ENCODE assay signal across 19 cellular contexts in genomic region chr4:156169861-156170260, GRCh38.
DNase-seq lines count a peak whose midpoint lies in the region; ATAC-seq and TF ChIP-seq lines count a peak whose summit lies in the region.
"Had no signal": no experiment of that assay in that cellular context is flagged by ENCODE, and none has a peak within 500 bp of the region (broad histone marks: within the 10 kb centered on the region; RNA-seq: fewer than 3 reads in every experiment).

No MANE protein-coding gene starts in this region.

- no peak overlapping the region for H3K27ac Mint-ChIP-seq in GM23338
- peak overlapping the region; percentile 92 for H3K27ac Mint-ChIP-seq in mesothelial cell of epicardium
- H3K27ac Mint-ChIP-seq: activated naive CD8-positive, alpha-beta T cell treated with anti-CD3 and anti-CD28 coated beads, Interleukin-2, amount 50 U/mL, for 24 hours; dendritic cell treated with granulocyte-macrophage colony-stimulating factor and Interleukin-4, amounts not matched to agents 40 ng/mL and 50 ng/mL, for 4 days had no signal

- no peaks in the 10 kb centered on the region for H3K9me3 Mint-ChIP-seq in GM23338
- peaks cover 20% of the 10 kb centered on the region for H3K9me3 Mint-ChIP-seq in mesothelial cell of epicardium
- H3K9me3 Mint-ChIP-seq: activated naive CD8-positive, alpha-beta T cell treated with anti-CD3 and anti-CD28 coated beads, Interleukin-2, amount 50 U/mL, for 24 hours; dendritic cell treated with granulocyte-macrophage colony-stimulating factor and Interleukin-4, amounts not matched to agents 40 ng/mL and 50 ng/mL, for 4 days had no signal

- H3K9me3 ChIP-seq in prostate gland = no peaks in the 10 kb centered on the region
- H3K9me3 ChIP-seq: gastroesophageal sphincter, ovary had no signal

- no peaks in the 10 kb centered on the region for H3K27me3 ChIP-seq in GM23338 (ENCODE audit: insufficient read depth)
- no peaks in the 10 kb centered on the region for H3K27me3 ChIP-seq in prostate gland (replicated peaks; ENCODE audit: insufficient read depth)
- H3K27me3 ChIP-seq: gastroesophageal sphincter, ovary had no signal

- H3K79me2 ChIP-seq in GM23338 (replicated peaks; ENCODE audit: insufficient read depth) = no peaks in the 10 kb centered on the region

- no peaks in the 10 kb centered on the region for H4K20me1 ChIP-seq in GM23338 (replicated peaks; ENCODE audit: insufficient read depth)

- H3K4me3 Mint-ChIP-seq in GM23338 = no peak overlapping the region
- no peak overlapping the region for H3K4me3 Mint-ChIP-seq in mesothelial cell of epicardium
- H3K4me3 Mint-ChIP-seq: activated naive CD8-positive, alpha-beta T cell treated with anti-CD3 and anti-CD28 coated beads, Interleukin-2, amount 50 U/mL, for 24 hours; dendritic cell treated with granulocyte-macrophage colony-stimulating factor and Interleukin-4, amounts not matched to agents 40 ng/mL and 50 ng/mL, for 4 days had no signal

- H3K27ac ChIP-seq in GM23338 (ENCODE audit: low read depth) (no peak overlapping the region), angular gyrus (ENCODE audit: low read depth, low read length) (peak overlapping the region; percentile 37), prostate gland (no peak overlapping the region)
- H3K27ac ChIP-seq: epithelial cell of prostate, gastroesophageal sphincter, ovary had no signal

- H3K9me2 ChIP-seq in GM23338 (ENCODE audit: insufficient read depth) = no peaks in the 10 kb centered on the region

- H3K36me3 Mint-ChIP-seq in GM23338 (ENCODE audit: low read depth) (no peaks in the 10 kb centered on the region), mesothelial cell of epicardium (peaks cover 9% of the 10 kb centered on the region)

- intact Hi-C loops in prostate gland (cut with DNase I) = no loop called here

- ATAC-seq in GM23338 (peak; percentile 45), GM19351 (IDR thresholded peaks at IDR 0.05; ENCODE audit: unreplicated experiment) (no peak)
- ATAC-seq: activated naive CD8-positive, alpha-beta T cell treated with anti-CD3 and anti-CD28 coated beads, Interleukin-2, amount 50 U/mL, for 24 hours; left lobe of liver had no signal

- H3K4me1 ChIP-seq in GM23338 (ENCODE audit: insufficient read depth) (peaks cover 12% of the 10 kb centered on the region; the same call in 1 of the 2 replicates), prostate gland (replicated peaks) (no peaks in the 10 kb centered on the region)
- H3K4me1 ChIP-seq: gastroesophageal sphincter had no signal

- DNase-seq in AG20443 (ENCODE audit: low spot score) (peak; percentile 9), GM23338 (ENCODE audit: low spot score) (peak; percentile 22), mesothelial cell of epicardium (ENCODE audit: low spot score in 2 of 2, unreplicated experiment in 2 of 2) (no peak), prostate gland (ENCODE audit: low spot score) (no peak), GDM1 (lab: John Stamatoyannopoulos, UW) (no peak)
- DNase-seq: activated naive CD8-positive, alpha-beta T cell treated with anti-CD3 and anti-CD28 coated beads, Interleukin-2, amount 50 U/mL, for 24 hours; AML-193; Calu3; Kasumi-1; NCI-H1436 treated with DMSO at 0.1 percent for 48 hours; Right ventricle myocardium superior; T-helper 2 cell had no signal

- TF ChIP-seq CTCF in GM23338 (conservative IDR thresholded peaks at IDR 0.05; ENCODE audit: low read depth in 2 of 2) (peak in 1 of 2 experiments; percentile 23; a peak in 1 of 4 replicates), mesothelial cell of epicardium (IDR thresholded peaks at IDR 0.05; ENCODE audit: unreplicated experiment) (no peak), prostate gland (IDR thresholded peaks at IDR 0.05) (no peak)

- H3K4me1 Mint-ChIP-seq in GM23338 = peaks cover 11% of the 10 kb centered on the region
- peaks cover 22% of the 10 kb centered on the region for H3K4me1 Mint-ChIP-seq in mesothelial cell of epicardium
- H3K4me1 Mint-ChIP-seq: activated naive CD8-positive, alpha-beta T cell treated with anti-CD3 and anti-CD28 coated beads, Interleukin-2, amount 50 U/mL, for 24 hours had no signal

- H3K27me3 Mint-ChIP-seq in GM23338 (ENCODE audit: insufficient read depth, low read depth, poor library complexity) (peaks cover 3% of the 10 kb centered on the region), mesothelial cell of epicardium (ENCODE audit: low read depth) (no peaks in the 10 kb centered on the region)
- H3K27me3 Mint-ChIP-seq: activated naive CD8-positive, alpha-beta T cell treated with anti-CD3 and anti-CD28 coated beads, Interleukin-2, amount 50 U/mL, for 24 hours; dendritic cell treated with granulocyte-macrophage colony-stimulating factor and Interleukin-4, amounts not matched to agents 40 ng/mL and 50 ng/mL, for 4 days had no signal

- no peaks in the 10 kb centered on the region for H3K36me3 ChIP-seq in GM23338 (ENCODE audit: insufficient read depth)
- H3K36me3 ChIP-seq in prostate gland = no peaks in the 10 kb centered on the region
- H3K36me3 ChIP-seq: gastroesophageal sphincter, ovary had no signal

- H3F3A ChIP-seq in GM23338 (replicated peaks; ENCODE audit: low read depth) = no peaks in the 10 kb centered on the region

- H3K4me3 ChIP-seq in GM23338 (no peak overlapping the region), prostate gland (no peak overlapping the region)
- H3K4me3 ChIP-seq: gastroesophageal sphincter, ovary had no signal

- H2AFZ ChIP-seq in GM23338 = peak overlapping the region; percentile 16; the same call in 1 of the 2 replicates

- whole genome bisulfite sequencing in prostate gland = 55% methylated on average over 2 of the region's 2 CpGs

- no peak for TF ChIP-seq POLR2A in prostate gland (IDR thresholded peaks at IDR 0.05)

- no peak overlapping the region for H3K4me2 ChIP-seq in GM23338

TF ChIP-seq in GM23338, 12 proteins besides CTCF, POLR2A, EP300 and RAD21:
- TF ChIP-seq CREB1 (CRISPR knock-in tag; IDR thresholded peaks at IDR 0.05; ENCODE audit: low read depth) (no peak), NANOG (IDR thresholded peaks at IDR 0.05; ENCODE audit: borderline replicate concordance) (no peak), ZNF114 (CRISPR knock-in tag; IDR thresholded peaks at IDR 0.05) (0 out of 2 replicates have a peak, but pooled peaks have one; percentile 21)
TF ChIP-seq in GM23338: peak in this region for 1.

Comparison
In these comparisons a context has a peak if more than half of its experiments do, and no peak if none do; other contexts are left out.
1. DNase-seq: peak in AG20443 (single experiment) and GM23338 (single experiment); none in mesothelial cell of epicardium (0 of 2), prostate gland (single experiment) and GDM1 (single experiment).